In genomic region chr15:52651868-52652267, GRCh38 we compare ENCODE assay signal across 8 cellular contexts. TPM values are rescaled to one million over a fixed set of nuclear protein-coding genes. Genes with fewer than 3 reads are reported as not detected.
DNase-seq lines count a peak whose midpoint lies in the region; ATAC-seq and TF ChIP-seq lines count a peak whose summit lies in the region.

No MANE protein-coding gene starts in this region.

- TF ChIP-seq CTCF in endothelial cell (IDR thresholded peaks at IDR 0.05; ENCODE audit: unreplicated experiment): no peak

- H3K36me3 Mint-ChIP-seq in activated CD4-positive, alpha-beta memory T cell treated with anti-CD3 and anti-CD28 coated beads, Interleukin-2, amount 10 ng/mL, durations not matched to agents 7 days and 5 days (ENCODE audit: low read depth): peaks cover 32% of the 10 kb centered on the region
- no peaks in the 10 kb centered on the region for H3K36me3 Mint-ChIP-seq in endothelial cell (ENCODE audit: low read depth, unreplicated experiment)
- H3K36me3 Mint-ChIP-seq in memory B cell: peaks cover 24% of the 10 kb centered on the region
- H3K36me3 Mint-ChIP-seq in stimulated activated naive CD8-positive, alpha-beta T cell treated with anti-CD3 and anti-CD28 coated beads, Interleukin-15, Interleukin-2, amounts not matched to agents 100 ng/mL and 50 ng/mL, for 24 hours (ENCODE audit: low read depth): peaks cover 4% of the 10 kb centered on the region

- no peaks in the 10 kb centered on the region for H3K9me3 Mint-ChIP-seq in activated CD4-positive, alpha-beta memory T cell treated with anti-CD3 and anti-CD28 coated beads, Interleukin-2, amount 10 ng/mL, durations not matched to agents 7 days and 5 days
- H3K9me3 Mint-ChIP-seq in endothelial cell (ENCODE audit: unreplicated experiment) (no peaks in the 10 kb centered on the region), memory B cell (no peaks in the 10 kb centered on the region)
- no peaks in the 10 kb centered on the region for H3K9me3 Mint-ChIP-seq in stimulated activated naive CD8-positive, alpha-beta T cell treated with anti-CD3 and anti-CD28 coated beads, Interleukin-15, Interleukin-2, amounts not matched to agents 100 ng/mL and 50 ng/mL, for 24 hours

- POLR2A ChIA-PET in activated CD4-positive, alpha-beta memory T cell treated with anti-CD3 and anti-CD28 coated beads, Interleukin-2, amount 10 ng/mL, durations not matched to agents 7 days and 5 days (lab: Charles Lee): interaction anchor here (1.0 to 1.4 kb wide), 4 partner anchors 14 to 395 kb away, joined by 3 to 5 read pairs (median 4); no protein-coding TSS in a partner anchor

- ATAC-seq in HG02798 (IDR thresholded peaks at IDR 0.05; ENCODE audit: poor library complexity, unreplicated experiment) (peak; percentile 99), memory B cell (ENCODE audit: low read depth) (peak; percentile 99), HG03439 (IDR thresholded peaks at IDR 0.05; ENCODE audit: unreplicated experiment) (no peak)

- peaks cover 8% of the 10 kb centered on the region for H3K4me1 Mint-ChIP-seq in activated CD4-positive, alpha-beta memory T cell treated with anti-CD3 and anti-CD28 coated beads, Interleukin-2, amount 10 ng/mL, durations not matched to agents 7 days and 5 days
- H3K4me1 Mint-ChIP-seq in endothelial cell (ENCODE audit: unreplicated experiment): peaks cover 8% of the 10 kb centered on the region
- peaks cover 13% of the 10 kb centered on the region for H3K4me1 Mint-ChIP-seq in memory B cell
- peaks cover 4% of the 10 kb centered on the region for H3K4me1 Mint-ChIP-seq in stimulated activated naive CD8-positive, alpha-beta T cell treated with anti-CD3 and anti-CD28 coated beads, Interleukin-15, Interleukin-2, amounts not matched to agents 100 ng/mL and 50 ng/mL, for 24 hours (ENCODE audit: low read depth)

- peak overlapping the region; percentile 35 for H3K4me3 Mint-ChIP-seq in activated CD4-positive, alpha-beta memory T cell treated with anti-CD3 and anti-CD28 coated beads, Interleukin-2, amount 10 ng/mL, durations not matched to agents 7 days and 5 days
- H3K4me3 Mint-ChIP-seq in endothelial cell (ENCODE audit: unreplicated experiment): no peak overlapping the region
- H3K4me3 Mint-ChIP-seq in memory B cell: no peak overlapping the region
- peak overlapping the region; percentile 43 for H3K4me3 Mint-ChIP-seq in stimulated activated naive CD8-positive, alpha-beta T cell treated with anti-CD3 and anti-CD28 coated beads, Interleukin-15, Interleukin-2, amounts not matched to agents 100 ng/mL and 50 ng/mL, for 24 hours

- CTCF ChIA-PET in activated CD4-positive, alpha-beta memory T cell treated with anti-CD3 and anti-CD28 coated beads, Interleukin-2, amount 10 ng/mL, durations not matched to agents 7 days and 5 days (lab: Charles Lee): interaction anchor here (1.0 kb wide), 1 partner anchor 12 kb away, joined by 4 read pairs; no protein-coding TSS in a partner anchor

- H3K27ac Mint-ChIP-seq in activated CD4-positive, alpha-beta memory T cell treated with anti-CD3 and anti-CD28 coated beads, Interleukin-2, amount 10 ng/mL, durations not matched to agents 7 days and 5 days: no peak overlapping the region
- peak overlapping the region; percentile 77 for H3K27ac Mint-ChIP-seq in endothelial cell (ENCODE audit: unreplicated experiment)
- peak overlapping the region; percentile 86 for H3K27ac Mint-ChIP-seq in memory B cell
- no peak overlapping the region for H3K27ac Mint-ChIP-seq in stimulated activated naive CD8-positive, alpha-beta T cell treated with anti-CD3 and anti-CD28 coated beads, Interleukin-15, Interleukin-2, amounts not matched to agents 100 ng/mL and 50 ng/mL, for 24 hours

- H3K27me3 Mint-ChIP-seq in activated CD4-positive, alpha-beta memory T cell treated with anti-CD3 and anti-CD28 coated beads, Interleukin-2, amount 10 ng/mL, durations not matched to agents 7 days and 5 days: no peaks in the 10 kb centered on the region
- H3K27me3 Mint-ChIP-seq in endothelial cell (ENCODE audit: unreplicated experiment) (peaks cover 1% of the 10 kb centered on the region), memory B cell (no peaks in the 10 kb centered on the region)
- no peaks in the 10 kb centered on the region for H3K27me3 Mint-ChIP-seq in stimulated activated naive CD8-positive, alpha-beta T cell treated with anti-CD3 and anti-CD28 coated beads, Interleukin-15, Interleukin-2, amounts not matched to agents 100 ng/mL and 50 ng/mL, for 24 hours

- DNase-seq in ELR (ENCODE audit: low read depth): peak; percentile 63
- peak; percentile 91 for DNase-seq in NCI-H226
- peak; percentile 43 for DNase-seq in activated CD4-positive, alpha-beta memory T cell treated with anti-CD3 and anti-CD28 coated beads, Interleukin-2, amount 10 ng/mL, durations not matched to agents 7 days and 5 days
- DNase-seq in endothelial cell (ENCODE audit: low spot score): peak; percentile 42
- no peak for DNase-seq in memory B cell (ENCODE audit: low spot score in 2 of 2)

RNA-seq across cellular contexts. Expression of gene ATOSA, which starts 27.3 kb away (rescaled TPM):
- total RNA-seq in activated CD4-positive, alpha-beta memory T cell treated with anti-CD3 and anti-CD28 coated beads, Interleukin-2, amount 10 ng/mL, durations not matched to agents 7 days and 5 days: 10 to 100 TPM; 44.9 to 46.6 TPM
- 24.6 TPM for total RNA-seq in endothelial cell (ENCODE audit: unreplicated experiment)

Comparison
In these comparisons a context has a peak if more than half of its experiments do, and no peak if none do; other contexts are left out.
1. DNase-seq: peak in ELR (single experiment), NCI-H226 (single experiment), activated CD4-positive, alpha-beta memory T cell treated with anti-CD3 and anti-CD28 coated beads, Interleukin-2, amount 10 ng/mL, durations not matched to agents 7 days and 5 days (single experiment) and endothelial cell (single experiment); none in memory B cell (0 of 2).
2. H3K27ac Mint-ChIP-seq: peak in endothelial cell (single experiment) and memory B cell (single experiment); none in activated CD4-positive, alpha-beta memory T cell treated with anti-CD3 and anti-CD28 coated beads, Interleukin-2, amount 10 ng/mL, durations not matched to agents 7 days and 5 days (single experiment) and stimulated activated naive CD8-positive, alpha-beta T cell treated with anti-CD3 and anti-CD28 coated beads, Interleukin-15, Interleukin-2, amounts not matched to agents 100 ng/mL and 50 ng/mL, for 24 hours (single experiment).
3. H3K4me3 Mint-ChIP-seq: peak in activated CD4-positive, alpha-beta memory T cell treated with anti-CD3 and anti-CD28 coated beads, Interleukin-2, amount 10 ng/mL, durations not matched to agents 7 days and 5 days (single experiment) and stimulated activated naive CD8-positive, alpha-beta T cell treated with anti-CD3 and anti-CD28 coated beads, Interleukin-15, Interleukin-2, amounts not matched to agents 100 ng/mL and 50 ng/mL, for 24 hours (single experiment); none in endothelial cell (single experiment) and memory B cell (single experiment).